ENCODE assay signal across 9 cellular contexts in the genomic region with DNA sequence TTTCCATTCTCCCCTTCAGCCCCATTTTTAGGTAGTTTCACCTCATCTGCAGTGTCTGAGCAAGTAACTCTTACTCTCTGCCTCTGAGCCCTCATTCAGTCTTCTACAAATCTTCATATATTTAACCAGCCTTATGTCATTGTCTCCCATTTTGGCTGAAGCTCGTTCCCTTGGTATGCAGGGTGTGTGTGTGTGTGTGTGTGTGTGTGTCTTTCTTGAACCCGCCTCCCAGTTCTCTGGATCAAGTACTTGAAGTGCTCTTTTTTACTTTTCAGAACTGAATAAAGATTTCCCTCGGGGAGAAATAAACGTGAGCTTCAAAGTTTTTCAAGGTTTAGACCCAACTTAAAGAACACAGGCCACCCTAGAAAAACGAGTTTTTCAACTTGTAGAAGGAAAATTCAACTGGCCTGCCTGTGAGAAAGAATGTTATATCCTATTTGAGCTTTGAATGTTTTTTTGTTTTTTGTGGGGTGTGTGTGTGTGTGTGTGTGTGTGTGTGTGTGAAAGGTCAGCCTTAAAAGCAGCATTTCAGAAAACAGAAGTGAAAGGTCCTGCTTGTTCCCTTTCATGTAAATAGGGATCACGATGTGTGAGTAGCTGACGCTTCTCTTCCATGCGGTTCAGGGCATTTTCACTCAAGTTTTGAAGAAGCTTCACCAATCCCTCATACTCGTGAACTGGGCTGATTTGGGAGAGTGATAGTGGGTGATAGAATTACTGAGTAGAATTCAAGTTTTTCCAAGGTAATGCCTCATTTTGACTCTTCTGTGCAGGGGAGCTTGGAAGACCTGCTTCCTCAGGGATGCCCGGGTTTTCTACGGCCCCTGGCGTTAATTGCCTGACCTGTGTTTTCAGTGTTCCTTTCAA. TPM values are rescaled to one million over a fixed set of nuclear protein-coding genes. Genes with fewer than 3 reads are reported as not detected.
DNase-seq lines count a peak whose midpoint lies in the region; ATAC-seq, FAIRE-seq and TF ChIP-seq lines count a peak whose summit lies in the region.
"Had no signal": no experiment of that assay in that cellular context is flagged by ENCODE, and none has a peak within 500 bp of the region (broad histone marks: within the 10 kb centered on the region; RNA-seq: fewer than 3 reads in every experiment).

No MANE protein-coding gene starts in this region.

- 90 to 91% methylated on average over 6 to 12 of the region's 12 CpGs for WGBS in endodermal cell (ENCODE audit: insufficient coverage in 1 of 2, insufficient read length in 1 of 2), 2 experiments
- WGBS in pancreas, 2 donors, result 23% methylated on average over 12 of the region's 12 CpGs

- no peak for FAIRE-seq in pancreas (lab: Jason Lieb, UNC)

- H3K9me3 ChIP-seq in endodermal cell (ENCODE audit: control insufficient read depth, low read length), result no peaks in the 10 kb centered on the region
- no peaks in the 10 kb centered on the region for H3K9me3 ChIP-seq in pancreas

- H3K27me3 ChIP-seq in endodermal cell (ENCODE audit: control insufficient read depth, insufficient read depth, low read length, poor library complexity, severe bottlenecking) (no peaks in the 10 kb centered on the region), pancreas (no peaks in the 10 kb centered on the region)

- ATAC-seq in HG03565 (IDR thresholded peaks at IDR 0.05; ENCODE audit: unreplicated experiment), result peak; percentile 47
- ATAC-seq in pancreas, result peak; percentile 5 to 44 (median 30)

- H3K4me3 ChIP-seq in endodermal cell (ENCODE audit: low read length) (no peak overlapping the region), pancreas (peak overlapping the region in 2 of 4 donors; percentile 2 to 6)

- H3K4me3 Mint-ChIP-seq in activated T-cell treated with anti-CD3 and anti-CD28 coated beads, Interleukin-2, amount 50 U/mL, for 24 hours, result no peak overlapping the region
- H3K4me3 Mint-ChIP-seq in endodermal cell, result no peak overlapping the region
- H3K4me3 Mint-ChIP-seq in HFFc6, result no peak overlapping the region

- TF ChIP-seq CTCF in endodermal cell (conservative IDR thresholded peaks at IDR 0.05), result no peak
- no peak for TF ChIP-seq CTCF in pancreas (IDR thresholded peaks at IDR 0.05)
- no peak for TF ChIP-seq CTCF in HFFc6 (IDR thresholded peaks at IDR 0.05)

- peaks cover 45% of the 10 kb centered on the region for H3K36me3 ChIP-seq in endodermal cell (ENCODE audit: control insufficient read depth, insufficient read depth, low read length)
- peaks cover 0 to 11% (median 11%) of the 10 kb centered on the region in 3 donors for H3K36me3 ChIP-seq in pancreas

- H3K9me3 Mint-ChIP-seq in activated T-cell treated with anti-CD3 and anti-CD28 coated beads, Interleukin-2, amount 50 U/mL, for 24 hours, result no peaks in the 10 kb centered on the region
- H3K9me3 Mint-ChIP-seq in endodermal cell, result no peaks in the 10 kb centered on the region
- no peaks in the 10 kb centered on the region for H3K9me3 Mint-ChIP-seq in HFFc6

- H3K27me3 Mint-ChIP-seq in activated T-cell treated with anti-CD3 and anti-CD28 coated beads, Interleukin-2, amount 50 U/mL, for 24 hours, result peaks cover 43% of the 10 kb centered on the region
- H3K27me3 Mint-ChIP-seq in endodermal cell (ENCODE audit: insufficient read depth) (no peaks in the 10 kb centered on the region), HFFc6 (ENCODE audit: insufficient read depth) (peaks cover 3% of the 10 kb centered on the region)

- H3K27ac ChIP-seq in endodermal cell (ENCODE audit: low read depth, low read length), result no peak overlapping the region
- H3K27ac ChIP-seq in pancreas, result peak overlapping the region; percentile 61 to 89 (median 80)
- H3K27ac ChIP-seq: C4-2B had no signal

- peak overlapping the region; percentile 23 for H3K27ac Mint-ChIP-seq in activated T-cell treated with anti-CD3 and anti-CD28 coated beads, Interleukin-2, amount 50 U/mL, for 24 hours
- H3K27ac Mint-ChIP-seq in endodermal cell, result peak overlapping the region; percentile 41
- H3K27ac Mint-ChIP-seq in HFFc6, result no peak overlapping the region

- DNase-seq in activated T-cell treated with anti-CD3 and anti-CD28 coated beads, Interleukin-2, amount 50 U/mL, for 24 hours, result no peak
- DNase-seq in activated T-cell treated with anti-CD3 and anti-CD28 coated beads for 4 hours (no peak), endodermal cell (no peak), pancreas (no peak), mucosa of gallbladder (ENCODE audit: low spot score) (no peak), HFFc6 (no peak), D341Med (ENCODE audit: low spot score) (no peak)

- intact Hi-C loops in pancreas (cut with DNase I), result no loop called here

- H3K4me1 ChIP-seq in endodermal cell (ENCODE audit: control insufficient read depth, insufficient read depth, low read length) (no peaks in the 10 kb centered on the region), pancreas (peaks cover 8 to 46% (median 11%) of the 10 kb centered on the region in 3 donors)

- peaks cover 33% of the 10 kb centered on the region for H3K36me3 Mint-ChIP-seq in activated T-cell treated with anti-CD3 and anti-CD28 coated beads, Interleukin-2, amount 50 U/mL, for 24 hours (ENCODE audit: low read depth)
- peaks cover 28% of the 10 kb centered on the region for H3K36me3 Mint-ChIP-seq in endodermal cell (ENCODE audit: low read depth)
- H3K36me3 Mint-ChIP-seq in HFFc6 (ENCODE audit: low read depth), result peaks cover 30% of the 10 kb centered on the region

- peaks cover 17% of the 10 kb centered on the region for H3K4me1 Mint-ChIP-seq in activated T-cell treated with anti-CD3 and anti-CD28 coated beads, Interleukin-2, amount 50 U/mL, for 24 hours (ENCODE audit: low read depth)
- H3K4me1 Mint-ChIP-seq in endodermal cell, result peaks cover 3% of the 10 kb centered on the region
- H3K4me1 Mint-ChIP-seq in HFFc6 (ENCODE audit: low read depth), result peaks cover 54% of the 10 kb centered on the region

- H3K9ac ChIP-seq in endodermal cell (ENCODE audit: extremely low read depth, low read length, poor library complexity, severe bottlenecking), result no peak overlapping the region

RNA-seq across cellular contexts. Expression of gene EML6, which starts 50.6 kb away (rescaled TPM):
- 1 to 10 TPM; 1.4 to 2.1 TPM for total RNA-seq in endodermal cell
- 0.68 TPM for polyA plus RNA-seq in endodermal cell (2013, experiment 1 of 2)
- 0.70 TPM for polyA plus RNA-seq in endodermal cell (2013, experiment 2 of 2)
- 1 to 10 TPM; 1.2 to 2.9 (median 2.1) TPM for total RNA-seq in pancreas
- 1 to 10 TPM; 2.3 to 4.9 TPM for polyA plus RNA-seq in pancreas
- 2.1 TPM for total RNA-seq in mucosa of gallbladder
- total RNA-seq in HFFc6 (2021; fragmentation: NEBNext Ultra II Directional; extraction: Animal tissue kit (Norgen Biotek cat#: 25700)), result under 1 TPM; 0.05 to 0.37 (median 0.25) TPM
